ENCODE assay signal across 12 cellular contexts in the genomic region with DNA sequence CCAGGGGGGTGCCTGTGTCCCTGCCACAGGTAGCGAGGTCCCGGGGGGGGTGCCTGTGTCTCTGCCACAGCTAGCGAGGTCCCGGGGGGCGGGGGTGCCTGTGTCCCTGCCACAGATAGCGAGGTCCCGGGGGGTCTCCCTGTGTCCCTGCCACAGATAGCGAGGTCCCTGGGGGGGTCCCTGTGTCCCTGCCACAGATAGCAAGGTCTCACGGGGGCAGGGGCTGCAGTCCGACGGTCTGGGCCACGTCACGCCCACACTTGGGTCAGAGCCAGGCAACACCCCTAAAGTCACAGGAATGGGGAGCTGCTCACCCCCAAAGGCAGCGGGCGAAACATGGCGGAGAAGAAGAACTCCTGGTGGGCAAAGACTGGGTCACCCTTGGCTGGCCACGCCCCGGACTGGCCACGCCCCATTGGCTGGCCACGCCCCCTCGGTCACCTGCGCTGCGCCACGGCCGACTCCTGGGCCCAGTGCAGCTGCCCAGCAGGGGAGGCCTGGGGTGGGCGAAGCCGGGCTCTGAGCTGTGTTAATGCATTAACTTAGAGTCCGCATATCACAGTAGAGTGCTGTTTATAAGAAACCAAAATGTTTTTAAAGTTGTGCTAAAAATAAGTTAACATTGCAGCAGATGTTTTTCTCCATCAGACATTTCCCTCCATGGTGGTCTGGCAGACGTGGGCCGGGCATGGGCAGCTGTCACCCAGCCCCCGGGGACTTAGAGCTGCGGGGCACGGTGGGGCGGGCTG. TPM values are rescaled to one million over a fixed set of nuclear protein-coding genes. Genes with fewer than 3 reads are reported as not detected.
A peak's percentile ranks its signal among the peaks of the same experiment; 100 is the strongest.
DNase-seq lines count a peak whose midpoint lies in the region; ATAC-seq and TF ChIP-seq lines count a peak whose summit lies in the region.
"Had no signal": no experiment of that assay in that cellular context is flagged by ENCODE, and none has a peak within 500 bp of the region (broad histone marks: within the 10 kb centered on the region; RNA-seq: fewer than 3 reads in every experiment).

No MANE protein-coding gene starts in this region.

- no peaks in the 10 kb centered on the region for H3K9me3 ChIP-seq in testis

- H3K27ac ChIP-seq in testis, result no peak overlapping the region
- H3K27ac ChIP-seq: cardiac muscle cell had no signal

- H3K4me1 Mint-ChIP-seq in nephron progenitor cell, result peaks cover 4% of the 10 kb centered on the region

- H3K27me3 ChIP-seq in GM06990 (replicated peaks; ENCODE audit: control insufficient read depth, insufficient read depth, low read length) (no peaks in the 10 kb centered on the region; the same call in 1 of the 2 replicates), testis (no peaks in the 10 kb centered on the region)
- H3K27me3 ChIP-seq: cardiac muscle cell had no signal

- H3K9me3 Mint-ChIP-seq in nephron progenitor cell, result no peaks in the 10 kb centered on the region

- WGBS in testis, 2 donors, result 59 to 80% methylated on average over 5 to 31 of the region's 34 CpGs

- H3K36me3 ChIP-seq in GM06990 (ENCODE audit: control insufficient read depth, insufficient read depth, low read length) (no peaks in the 10 kb centered on the region), testis (ENCODE audit: low read depth, missing control alignments) (no peaks in the 10 kb centered on the region)
- H3K36me3 ChIP-seq: cardiac muscle cell had no signal

- DNase-seq in GM06990 (ENCODE audit: extremely low read depth, insufficient read length) (peak; percentile 78), HuH-7.5 (ENCODE audit: low spot score) (peak; percentile 73), RPMI8226 (peak; percentile 83), nephron progenitor cell (peak; percentile 56), testis (no peak), GM19238 (ENCODE audit: insufficient read length, low spot score) (no peak)
- DNase-seq in stimulated activated naive CD8-positive, alpha-beta T cell treated with anti-CD3 and anti-CD28 coated beads, Interleukin-15, Interleukin-2, amounts not matched to agents 100 U/mL and 50 U/mL, for 24 hours, result no peak
- DNase-seq: activated T-cell treated with anti-CD3 and anti-CD28 coated beads for 4 hours, mesenchymal stem cell had no signal

- H3K36me3 Mint-ChIP-seq in nephron progenitor cell (ENCODE audit: low read depth), result no peaks in the 10 kb centered on the region

- intact Hi-C loops in testis (cut with DNase I; ENCODE audit: low total_unique reads), result no loop called here

- H3K4me3 Mint-ChIP-seq in nephron progenitor cell, result no peak overlapping the region

- peak overlapping the region; percentile 61 for H3K4me3 ChIP-seq in GM06990 (replicated peaks; ENCODE audit: low read depth, low read length)
- H3K4me3 ChIP-seq in testis, result no peak overlapping the region
- H3K4me3 ChIP-seq: cardiac muscle cell had no signal

- no peak overlapping the region for H3K27ac Mint-ChIP-seq in nephron progenitor cell

- H3K4me1 ChIP-seq in testis, result no peaks in the 10 kb centered on the region

- peaks cover 5% of the 10 kb centered on the region for H3K27me3 Mint-ChIP-seq in nephron progenitor cell (ENCODE audit: low read depth, poor library complexity)

- TF ChIP-seq CTCF in GM06990 (IDR thresholded peaks at IDR 0.05; ENCODE audit: insufficient read depth, low read length, poor library complexity, severe bottlenecking) (no peak), nephron progenitor cell (IDR thresholded peaks at IDR 0.05) (no peak), testis (IDR thresholded peaks at IDR 0.05) (no peak)

- ATAC-seq in stimulated activated naive CD8-positive, alpha-beta T cell treated with anti-CD3 and anti-CD28 coated beads, Interleukin-15, Interleukin-2, amounts not matched to agents 100 U/mL and 50 U/mL, for 24 hours, result no peak

- TF ChIP-seq POLR2A in testis (IDR thresholded peaks at IDR 0.05), result no peak

RNA-seq across cellular contexts. Expression of a gene that starts 7.0 kb away (rescaled TPM):
- 1 to 10 TPM; 4.6 to 8.0 TPM for total RNA-seq in testis
- polyA plus RNA-seq in testis (ENCODE audit: insufficient read depth, low read depth, low replicate concordance), result 2.5 TPM

RNA-seq across cellular contexts. Expression of a gene that starts 7.2 kb away (rescaled TPM):
- total RNA-seq in testis, result 10 to 100 TPM; 15.5 to 24.5 TPM
- polyA plus RNA-seq in testis (ENCODE audit: insufficient read depth, low read depth, low replicate concordance), result 8.9 TPM

RNA-seq across cellular contexts. Expression of a gene that starts 11.0 kb away (rescaled TPM):
- 1 to 10 TPM; 2.0 to 2.2 TPM for total RNA-seq in testis
- 0.37 TPM for polyA plus RNA-seq in testis (ENCODE audit: insufficient read depth, low read depth, low replicate concordance)
- total RNA-seq: MCF 10A, subcutaneous adipose tissue had no signal

RNA-seq across cellular contexts. Expression of a gene that starts 29.0 kb away (rescaled TPM):
- 100 to 1,000 TPM in 1 of 2 donors, 10 to 100 TPM in 1; 81.7 to 105 TPM for total RNA-seq in testis
- polyA plus RNA-seq in testis (ENCODE audit: insufficient read depth, low read depth, low replicate concordance), result 42.5 TPM

Comparison
In these comparisons a context has a peak if more than half of its experiments do, and no peak if none do; other contexts are left out.
1. DNase-seq: peak in GM06990 (single experiment), HuH-7.5 (single experiment), RPMI8226 (single experiment) and nephron progenitor cell (single experiment); none in testis (single experiment), GM19238 (single experiment) and stimulated activated naive CD8-positive, alpha-beta T cell treated with anti-CD3 and anti-CD28 coated beads, Interleukin-15, Interleukin-2, amounts not matched to agents 100 U/mL and 50 U/mL, for 24 hours (single experiment).